In genomic region chr6:18503588-18504231, GRCh38 we compare ENCODE assay signal across 8 cellular contexts.
A peak's percentile ranks its signal among the peaks of the same experiment; 100 is the strongest.
DNase-seq lines count a peak whose midpoint lies in the region; ATAC-seq and TF ChIP-seq lines count a peak whose summit lies in the region.

No MANE protein-coding gene starts in this region.

- in situ Hi-C loops in Caki2 (cut with HindIII; ENCODE audit: low pct_unique_long_range_greater_than_20kb, low sequenced_read_pairs) = no loop called here

- no peak overlapping the region for H3K27ac Mint-ChIP-seq in activated B cell treated with CpG ODN at 0.5 μM for 24 hours
- no peak overlapping the region for H3K27ac Mint-ChIP-seq in naive thymus-derived CD4-positive, alpha-beta T cell

- CTCF ChIA-PET in activated B cell treated with CpG ODN at 0.5 μM for 24 hours (lab: Charles Lee) = interaction anchor here (0.7 to 9.4 kb wide), 18 partner anchors 10 to 688 kb away, joined by 3 to 155 read pairs (median 4); partner anchors contain the start of genes NHLRC1 and RNF144B
- CTCF ChIA-PET in naive thymus-derived CD4-positive, alpha-beta T cell (lab: Charles Lee) = interaction anchor here (1.0 to 7.1 kb wide), 5 partner anchors 9 to 186 kb away, joined by 3 to 63 read pairs (median 5); no protein-coding TSS in a partner anchor

- H4K20me1 ChIP-seq in fibroblast of lung (ENCODE audit: control insufficient read depth, extremely low read depth, insufficient read depth, low read length) = no peaks in the 10 kb centered on the region

- POLR2A ChIA-PET in activated B cell treated with CpG ODN at 0.5 μM for 24 hours (lab: Charles Lee) = interaction anchor here (0.5 to 2.8 kb wide), 8 partner anchors 103 to 788 kb away, joined by 3 to 10 read pairs (median 4); partner anchors contain the start of gene RNF144B
- POLR2A ChIA-PET in naive thymus-derived CD4-positive, alpha-beta T cell (lab: Charles Lee) = no interaction called here

- intact Hi-C loops in activated B cell treated with CpG ODN at 0.5 μM for 24 hours (cut with micrococcal nuclease) = loop anchor here (1.0 to 5.0 kb wide), 7 partner anchors 101 to 1346 kb away; partner anchors contain the start of genes DEK, NHLRC1 and RNF144B
- intact Hi-C loops in naive thymus-derived CD4-positive, alpha-beta T cell (cut with micrococcal nuclease) = loop anchor here (1.0 to 10.0 kb wide), 7 partner anchors 179 to 1347 kb away; partner anchors contain the start of genes DEK (in 1 of the 2), KDM1B (in 1 of the 2) and TPMT (in 1 of the 2)
- intact Hi-C loops in aorta (cut with DNase I) = loop anchor here (1.0 to 10.0 kb wide), 2 partner anchors 119 to 179 kb away; partner anchors contain the start of gene RNF144B (in 1 of the 2)

- peak overlapping the region; percentile 73 for H3K4me3 Mint-ChIP-seq in activated B cell treated with CpG ODN at 0.5 μM for 24 hours
- H3K4me3 Mint-ChIP-seq in naive thymus-derived CD4-positive, alpha-beta T cell = peak overlapping the region in 2 of 10 donors; percentile 29 to 50

- TF ChIP-seq CTCF in activated B cell treated with CpG ODN at 0.5 μM for 24 hours (IDR thresholded peaks at IDR 0.05) = peak; percentile 79
- TF ChIP-seq CTCF in fibroblast of lung (conservative IDR thresholded peaks at IDR 0.05 in 1 of 2, IDR thresholded peaks at IDR 0.05 in 1 of 2; ENCODE audit: low read depth in 1 of 2, low read length in 2 of 2) = peak; percentile 98 to 99

- H3K4me3 ChIP-seq in fibroblast of lung (replicated peaks in 1 of 4; ENCODE audit: control extremely low read depth in 1 of 4, insufficient read depth in 1 of 4, low read depth in 3 of 4, low read length in 4 of 4) (peak overlapping the region in 2 of 4 experiments; percentile 36 to 60), aorta (ENCODE audit: low read length in 2 of 2) (peak overlapping the region in 1 of 2 donors; percentile 25)
- no peak overlapping the region for H3K4me3 ChIP-seq in naive thymus-derived CD4-positive, alpha-beta T cell (ENCODE audit: low read length)

- H3K27ac ChIP-seq in fibroblast of lung (ENCODE audit: insufficient read depth, low read length) = no peak overlapping the region
- H3K27ac ChIP-seq in naive thymus-derived CD4-positive, alpha-beta T cell (ENCODE audit: low read depth, low read length) = no peak overlapping the region
- no peak overlapping the region for H3K27ac ChIP-seq in aorta (ENCODE audit: low read depth in 1 of 2, low read length in 2 of 2)

- H3K9me3 ChIP-seq in fibroblast of lung (ENCODE audit: control insufficient read depth, insufficient read depth, low read depth, low read length) (no peaks in the 10 kb centered on the region), aorta (ENCODE audit: control insufficient read depth, low read length) (no peaks in the 10 kb centered on the region)
- no peaks in the 10 kb centered on the region for H3K9me3 ChIP-seq in naive thymus-derived CD4-positive, alpha-beta T cell (ENCODE audit: control insufficient read depth in 2 of 3, low read length in 3 of 3)

- peak overlapping the region; percentile 9 for H3K4me2 ChIP-seq in fibroblast of lung (ENCODE audit: extremely low read depth, insufficient read depth, low read length)

- H3K36me3 ChIP-seq in fibroblast of lung (ENCODE audit: control insufficient read depth, insufficient read depth, low read length) = no peaks in the 10 kb centered on the region
- no peaks in the 10 kb centered on the region for H3K36me3 ChIP-seq in naive thymus-derived CD4-positive, alpha-beta T cell (ENCODE audit: control insufficient read depth in 2 of 3, insufficient read depth in 3 of 3, low read length in 3 of 3)
- H3K36me3 ChIP-seq in aorta (ENCODE audit: control insufficient read depth in 1 of 2, insufficient read depth in 2 of 2, low read length in 1 of 2) = no peaks in the 10 kb centered on the region

- H3K27me3 ChIP-seq in fibroblast of lung (ENCODE audit: control insufficient read depth, insufficient read depth, low read length) (no peaks in the 10 kb centered on the region), aorta (ENCODE audit: control insufficient read depth in 1 of 2, insufficient read depth in 2 of 2, low read length in 1 of 2) (no peaks in the 10 kb centered on the region)
- no peaks in the 10 kb centered on the region for H3K27me3 ChIP-seq in naive thymus-derived CD4-positive, alpha-beta T cell (ENCODE audit: control insufficient read depth in 2 of 2, insufficient read depth in 2 of 2, low read length in 2 of 2)

- peaks cover 14% of the 10 kb centered on the region for H3K4me1 Mint-ChIP-seq in activated B cell treated with CpG ODN at 0.5 μM for 24 hours
- H3K4me1 Mint-ChIP-seq in naive thymus-derived CD4-positive, alpha-beta T cell = peaks cover 0 to 4% (median 0%) of the 10 kb centered on the region in 7 donors

- no peak overlapping the region for H3K9ac ChIP-seq in fibroblast of lung (ENCODE audit: insufficient read depth, low read length)

- H3K27me3 Mint-ChIP-seq in activated B cell treated with CpG ODN at 0.5 μM for 24 hours = no peaks in the 10 kb centered on the region
- H3K27me3 Mint-ChIP-seq in naive thymus-derived CD4-positive, alpha-beta T cell = peaks cover 0 to 7% (median 4%) of the 10 kb centered on the region in 5 donors

- DNase-seq in Caki2 (ENCODE audit: low read depth) (peak; percentile 90), NCI-H2196 (lab: John Stamatoyannopoulos, UW; ENCODE audit: unreplicated experiment) (peak; percentile 55), activated B cell treated with CpG ODN at 0.5 μM for 24 hours (no peak), fibroblast of lung (ENCODE audit: low read depth in 2 of 2) (peak; percentile 70 to 86), aorta (peak in 1 of 2 donors; percentile 54)
- DNase-seq in naive thymus-derived CD4-positive, alpha-beta T cell = peak in 6 of 9 donors; percentile 19 to 54 (median 38)

- WGBS in aorta, 2 donors = 34 to 37% methylated on average over 11 of the region's 11 CpGs

- no peaks in the 10 kb centered on the region for H3K36me3 Mint-ChIP-seq in activated B cell treated with CpG ODN at 0.5 μM for 24 hours (ENCODE audit: low read depth)
- no peaks in the 10 kb centered on the region for H3K36me3 Mint-ChIP-seq in naive thymus-derived CD4-positive, alpha-beta T cell

- peak overlapping the region; percentile 63 for H2AFZ ChIP-seq in fibroblast of lung (ENCODE audit: low read length)

- no peaks in the 10 kb centered on the region for H3K79me2 ChIP-seq in fibroblast of lung (ENCODE audit: control insufficient read depth, insufficient read depth, low read length)

- H3K4me1 ChIP-seq in fibroblast of lung (ENCODE audit: control insufficient read depth, extremely low read depth, insufficient read depth, low read length) = peaks cover 2% of the 10 kb centered on the region
- no peaks in the 10 kb centered on the region for H3K4me1 ChIP-seq in naive thymus-derived CD4-positive, alpha-beta T cell (ENCODE audit: control insufficient read depth in 2 of 2, insufficient read depth in 2 of 2, low read length in 2 of 2)
- no peaks in the 10 kb centered on the region for H3K4me1 ChIP-seq in aorta (ENCODE audit: control insufficient read depth in 1 of 2, insufficient read depth in 2 of 2, low read length in 2 of 2)

- H3K9me3 Mint-ChIP-seq in activated B cell treated with CpG ODN at 0.5 μM for 24 hours = no peaks in the 10 kb centered on the region
- no peaks in the 10 kb centered on the region for H3K9me3 Mint-ChIP-seq in naive thymus-derived CD4-positive, alpha-beta T cell

- ATAC-seq in GM19025 (IDR thresholded peaks at IDR 0.05; ENCODE audit: low read depth, unreplicated experiment) = peak; percentile 72
- peak; percentile 67 for ATAC-seq in HG03139 (IDR thresholded peaks at IDR 0.05; ENCODE audit: unreplicated experiment)
- ATAC-seq in activated B cell treated with CpG ODN at 0.5 μM for 24 hours (ENCODE audit: low read depth) = peak; percentile 88
- peak; percentile 63 for ATAC-seq in naive thymus-derived CD4-positive, alpha-beta T cell
- peak; percentile 87 for ATAC-seq in aorta (ENCODE audit: low FRiP score)
